Comparison of ENCODE assay signal across 8 cellular contexts in the genomic region with DNA sequence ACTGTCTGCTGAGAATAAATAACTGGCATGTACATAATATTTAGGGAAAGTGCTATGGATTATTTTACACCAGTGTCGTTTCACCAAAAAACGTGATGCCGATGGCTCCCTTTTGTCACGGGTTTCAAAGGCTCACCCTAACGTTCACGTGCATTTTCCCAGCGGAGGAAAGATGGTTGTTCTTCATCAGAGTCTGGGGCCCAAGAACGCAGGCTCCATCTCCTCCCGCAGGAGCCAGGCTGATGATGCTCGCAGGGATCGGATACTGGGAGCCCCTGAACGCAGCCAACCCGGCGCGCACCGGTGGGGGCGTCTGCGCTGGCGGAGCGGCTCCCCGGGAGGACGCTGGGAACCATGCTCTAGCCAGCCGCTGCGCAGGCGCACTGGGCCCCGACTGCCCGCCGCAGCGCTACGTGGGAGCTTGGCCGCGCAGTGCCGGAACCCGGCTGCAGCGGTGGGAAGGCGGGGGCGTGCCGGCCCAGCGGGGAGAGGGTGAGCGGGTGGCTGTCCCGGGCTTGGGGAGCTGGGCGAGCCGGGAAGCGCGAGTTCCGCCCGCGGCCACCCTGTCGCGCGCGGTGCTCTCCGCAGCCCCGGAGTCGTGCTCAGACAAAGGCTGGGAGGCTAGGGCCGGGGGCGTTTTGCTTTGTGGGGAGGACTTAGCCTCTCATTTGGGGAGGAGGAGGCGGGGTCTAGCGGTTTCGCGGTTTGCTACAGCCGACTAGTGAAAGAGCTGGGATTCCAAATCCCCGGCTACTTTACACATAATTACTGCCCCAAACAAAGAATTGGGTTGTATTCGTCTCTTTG. TPM values are rescaled to one million over a fixed set of nuclear protein-coding genes. Genes with fewer than 3 reads are reported as not detected.
DNase-seq lines count a peak whose midpoint lies in the region; ATAC-seq and TF ChIP-seq lines count a peak whose summit lies in the region.

Gene ZFP69B, plus strand, starts transcription at position 793 of the 807 bp plus-strand sequence. CDS start 486 bp downstream, outside the sequence.

- no peak for TF ChIP-seq CTCF in activated CD8-positive, alpha-beta T cell treated with anti-CD3 and anti-CD28 coated beads for 36 hours (IDR thresholded peaks at IDR 0.05)
- no peak for TF ChIP-seq CTCF in lung (IDR thresholded peaks at IDR 0.05; ENCODE audit: control extremely low read depth, extremely low read depth)

- peaks cover 24% of the 10 kb centered on the region for H3K4me1 ChIP-seq in CD4-positive, CD25-positive, alpha-beta regulatory T cell (ENCODE audit: control insufficient read depth, insufficient read depth, low read length, poor library complexity, severe bottlenecking)
- H3K4me1 ChIP-seq in ectodermal cell (ENCODE audit: control insufficient read depth, insufficient read depth, low read length) (no peaks in the 10 kb centered on the region), lung (ENCODE audit: control insufficient read depth in 2 of 2, insufficient read depth in 2 of 2, low read length in 2 of 2) (peaks cover 0 to 3% of the 10 kb centered on the region in 2 donors)

- H3K27me3 ChIP-seq in CD4-positive, CD25-positive, alpha-beta regulatory T cell (ENCODE audit: control insufficient read depth, insufficient read depth, low read length), result no peaks in the 10 kb centered on the region
- H3K27me3 ChIP-seq in ectodermal cell (ENCODE audit: control insufficient read depth, insufficient read depth, low read length, poor library complexity, severe bottlenecking) (no peaks in the 10 kb centered on the region), lung (ENCODE audit: control insufficient read depth, insufficient read depth) (no peaks in the 10 kb centered on the region)

- peak within 1 kb of the TSS; percentile 92 to 97 (median 93) for H3K4me3 Mint-ChIP-seq in CD4-positive, CD25-positive, alpha-beta regulatory T cell
- H3K4me3 Mint-ChIP-seq in activated CD8-positive, alpha-beta T cell treated with anti-CD3 and anti-CD28 coated beads for 36 hours, result peak within 1 kb of the TSS; percentile 86

- H3K36me3 ChIP-seq in CD4-positive, CD25-positive, alpha-beta regulatory T cell (ENCODE audit: control insufficient read depth, insufficient read depth, low read length), result peaks cover 3% of the 10 kb centered on the region
- H3K36me3 ChIP-seq in ectodermal cell (ENCODE audit: control insufficient read depth, insufficient read depth, low read length) (peaks cover 26% of the 10 kb centered on the region), lung (ENCODE audit: control insufficient read depth in 2 of 2, insufficient read depth in 2 of 2, low read length in 2 of 2) (no peaks in the 10 kb centered on the region)

- CTCF ChIA-PET in activated CD8-positive, alpha-beta T cell treated with anti-CD3 and anti-CD28 coated beads for 36 hours (lab: Charles Lee), result interaction anchor here (0.7 to 1.5 kb wide), 9 partner anchors 12 to 297 kb away, joined by 3 to 6 read pairs (median 3); no protein-coding TSS in a partner anchor

- 1% methylated on average over 64 of the region's 64 CpGs for WGBS in ectodermal cell, 2 experiments
- WGBS in lung, 2 donors, result 0% methylated on average over 42 to 64 of the region's 64 CpGs

- peak within 1 kb of the TSS; percentile 57 for H3K27ac ChIP-seq in CD4-positive, CD25-positive, alpha-beta regulatory T cell (ENCODE audit: insufficient read depth, low read length, poor library complexity, severe bottlenecking)
- H3K27ac ChIP-seq in ectodermal cell (ENCODE audit: insufficient read depth, low read depth, low read length, poor library complexity, severe bottlenecking) (peak within 1 kb of the TSS; percentile 95), lung (ENCODE audit: low read depth in 1 of 2, low read length in 1 of 2) (peak within 1 kb of the TSS; percentile 55 to 87)

- intact Hi-C loops in activated CD8-positive, alpha-beta T cell treated with anti-CD3 and anti-CD28 coated beads for 36 hours (cut with micrococcal nuclease), result loop anchor here (10.0 kb wide), 1 partner anchor 55 kb away; the partner anchor contains the start of gene EXO5

- peak within 1 kb of the TSS; percentile 52 to 91 (median 87) for H3K27ac Mint-ChIP-seq in CD4-positive, CD25-positive, alpha-beta regulatory T cell
- peak within 1 kb of the TSS; percentile 99 for H3K27ac Mint-ChIP-seq in activated CD8-positive, alpha-beta T cell treated with anti-CD3 and anti-CD28 coated beads for 36 hours

- peaks cover 15 to 26% (median 22%) of the 10 kb centered on the region in 4 donors for H3K4me1 Mint-ChIP-seq in CD4-positive, CD25-positive, alpha-beta regulatory T cell
- H3K4me1 Mint-ChIP-seq in activated CD8-positive, alpha-beta T cell treated with anti-CD3 and anti-CD28 coated beads for 36 hours (ENCODE audit: low read depth), result peaks cover 34% of the 10 kb centered on the region

- peak within 1 kb of the TSS; percentile 93 for H3K4me3 ChIP-seq in CD4-positive, CD25-positive, alpha-beta regulatory T cell (ENCODE audit: low read depth, low read length)
- H3K4me3 ChIP-seq in ectodermal cell (ENCODE audit: insufficient read depth, low read depth, low read length), result peak within 1 kb of the TSS; percentile 67
- H3K4me3 ChIP-seq in lung, result peak within 1 kb of the TSS; percentile 81

- DNase-seq in CD4-positive, CD25-positive, alpha-beta regulatory T cell, result peak; percentile 78 to 88 (median 80)
- DNase-seq in NCI-H82 (lab: John Stamatoyannopoulos, UW) (peak; percentile 97), lung (ENCODE audit: low spot score) (peak; percentile 86)
- DNase-seq in activated CD8-positive, alpha-beta T cell treated with anti-CD3 and anti-CD28 coated beads for 36 hours, result peak; percentile 96
- DNase-seq in stimulated activated CD4-positive, alpha-beta T cell treated with anti-CD3 and anti-CD28 coated beads, TNF-alpha, amount 100 ng/mL, for 1 hour (ENCODE audit: low read depth in 3 of 3, low spot score in 1 of 3), result peak; percentile 59 to 83 (median 76)

- ATAC-seq in CD4-positive, CD25-positive, alpha-beta regulatory T cell (ENCODE audit: low read depth in 2 of 2), result peak; percentile 75 to 79
- ATAC-seq in GM19397 (IDR thresholded peaks at IDR 0.05; ENCODE audit: unreplicated experiment) (peak; percentile 94), HG03571 (IDR thresholded peaks at IDR 0.05; ENCODE audit: unreplicated experiment) (peak; percentile 68), lung (ENCODE audit: insufficient read depth, low FRiP score) (peak; percentile 96)
- peak; percentile 61 for ATAC-seq in activated CD8-positive, alpha-beta T cell treated with anti-CD3 and anti-CD28 coated beads for 36 hours

- no peaks in the 10 kb centered on the region for H3K27me3 Mint-ChIP-seq in CD4-positive, CD25-positive, alpha-beta regulatory T cell
- no peaks in the 10 kb centered on the region for H3K27me3 Mint-ChIP-seq in activated CD8-positive, alpha-beta T cell treated with anti-CD3 and anti-CD28 coated beads for 36 hours

- peaks cover 2 to 46% (median 15%) of the 10 kb centered on the region in 7 donors for H3K9me3 Mint-ChIP-seq in CD4-positive, CD25-positive, alpha-beta regulatory T cell
- H3K9me3 Mint-ChIP-seq in activated CD8-positive, alpha-beta T cell treated with anti-CD3 and anti-CD28 coated beads for 36 hours, result peaks cover 36% of the 10 kb centered on the region

- H3K9me3 ChIP-seq in CD4-positive, CD25-positive, alpha-beta regulatory T cell (ENCODE audit: control insufficient read depth in 2 of 2, low read length in 2 of 2), result peaks cover 11 to 27% of the 10 kb centered on the region in 2 experiments
- H3K9me3 ChIP-seq in ectodermal cell (ENCODE audit: control insufficient read depth, low read length) (no peaks in the 10 kb centered on the region), lung (ENCODE audit: control insufficient read depth in 2 of 2, insufficient read depth in 1 of 2, low read length in 1 of 2) (peaks cover 0 to 9% of the 10 kb centered on the region in 2 donors)

- peaks cover 40% of the 10 kb centered on the region for H3K36me3 Mint-ChIP-seq in CD4-positive, CD25-positive, alpha-beta regulatory T cell
- peaks cover 54% of the 10 kb centered on the region for H3K36me3 Mint-ChIP-seq in activated CD8-positive, alpha-beta T cell treated with anti-CD3 and anti-CD28 coated beads for 36 hours (ENCODE audit: low read depth)

- POLR2A ChIA-PET in activated CD8-positive, alpha-beta T cell treated with anti-CD3 and anti-CD28 coated beads for 36 hours (lab: Charles Lee), result interaction anchor here (0.7 to 2.4 kb wide), 21 partner anchors 10 to 208 kb away, joined by 3 to 16 read pairs (median 4); partner anchors contain the start of genes EXO5 and ZFP69

RNA-seq across cellular contexts. Expression of gene ZFP69B, which starts in this region (rescaled TPM):
- total RNA-seq in CD4-positive, CD25-positive, alpha-beta regulatory T cell, result 2.1 TPM
- 1 to 10 TPM; 1.3 to 2.6 (median 1.8) TPM for polyA plus RNA-seq in CD4-positive, CD25-positive, alpha-beta regulatory T cell
- total RNA-seq in activated CD8-positive, alpha-beta T cell treated with anti-CD3 and anti-CD28 coated beads for 36 hours, result 1 to 10 TPM; 3.5 to 4.1 TPM
- polyA plus RNA-seq in ectodermal cell (2013, experiment 1 of 4), result 14.1 TPM
- polyA plus RNA-seq in ectodermal cell (2013, experiment 2 of 4), result 12.7 TPM
- polyA plus RNA-seq in ectodermal cell (2013, experiment 3 of 4), result 10.9 TPM
- polyA plus RNA-seq in ectodermal cell (2013, experiment 4 of 4), result 11.5 TPM
- total RNA-seq in lung, result 1 to 10 TPM; 2.0 to 2.7 TPM
- polyA plus RNA-seq in lung, result under 1 TPM; 0.43 to 0.87 TPM

Comparison
In these comparisons a context has a peak if more than half of its experiments do, and no peak if none do; other contexts are left out.
1. Peak in every context shown above with its lines: DNase-seq, ATAC-seq, H3K4me3 ChIP-seq and H3K27ac ChIP-seq.